ENCODE assay signal across 9 cellular contexts in genomic region chr17:79951361-79952264, GRCh38.
DNase-seq lines count a peak whose midpoint lies in the region; ATAC-seq lines count a peak whose summit lies in the region.
"Had no signal": no experiment of that assay in that cellular context is flagged by ENCODE, and none has a peak within 500 bp of the region (broad histone marks: within the 10 kb centered on the region; RNA-seq: fewer than 3 reads in every experiment).

No MANE protein-coding gene starts in this region.

- H3K9me3 ChIP-seq in thymus (ENCODE audit: control insufficient read depth) = no peaks in the 10 kb centered on the region

- H3K27ac ChIP-seq in cingulate gyrus (ENCODE audit: low read depth, low read length) = peak overlapping the region; percentile 89
- H3K27ac ChIP-seq in thymus (ENCODE audit: low read depth) = peak overlapping the region; percentile 55
- H3K27ac ChIP-seq: 22Rv1 had no signal

- 88% methylated on average over 31 of the region's 31 CpGs for WGBS in thymus

- H3K27me3 ChIP-seq in thymus (ENCODE audit: control insufficient read depth, insufficient read depth) = no peaks in the 10 kb centered on the region

- no peaks in the 10 kb centered on the region for H3K36me3 ChIP-seq in thymus (ENCODE audit: control insufficient read depth, insufficient read depth)

- H3K4me3 ChIP-seq in thymus (ENCODE audit: low read length) = no peak overlapping the region

- H3K4me1 ChIP-seq in thymus (ENCODE audit: control insufficient read depth, insufficient read depth, low read length) = no peaks in the 10 kb centered on the region

- DNase-seq in NCI-H1092 treated with DMSO at 0.1 percent for 48 hours (lab: John Stamatoyannopoulos, UW) = peak; percentile 67
- DNase-seq in NCI-H1092 (lab: John Stamatoyannopoulos, UW) = no peak
- peak; percentile 80 for DNase-seq in medulla oblongata (ENCODE audit: extremely low spot score)
- no peak for DNase-seq in HT-29 (ENCODE audit: low spot score)
- DNase-seq in RPMI8226 = no peak

- no peak for ATAC-seq in GM21381 (IDR thresholded peaks at IDR 0.05; ENCODE audit: unreplicated experiment)

Comparison
In these comparisons a context has a peak if more than half of its experiments do, and no peak if none do; other contexts are left out.
1. DNase-seq: peak in NCI-H1092 treated with DMSO at 0.1 percent for 48 hours (single experiment) and medulla oblongata (single experiment); none in NCI-H1092 (single experiment), HT-29 (single experiment) and RPMI8226 (single experiment).